Comparison of ENCODE assay signal across 1 cellular context in the genomic region with DNA sequence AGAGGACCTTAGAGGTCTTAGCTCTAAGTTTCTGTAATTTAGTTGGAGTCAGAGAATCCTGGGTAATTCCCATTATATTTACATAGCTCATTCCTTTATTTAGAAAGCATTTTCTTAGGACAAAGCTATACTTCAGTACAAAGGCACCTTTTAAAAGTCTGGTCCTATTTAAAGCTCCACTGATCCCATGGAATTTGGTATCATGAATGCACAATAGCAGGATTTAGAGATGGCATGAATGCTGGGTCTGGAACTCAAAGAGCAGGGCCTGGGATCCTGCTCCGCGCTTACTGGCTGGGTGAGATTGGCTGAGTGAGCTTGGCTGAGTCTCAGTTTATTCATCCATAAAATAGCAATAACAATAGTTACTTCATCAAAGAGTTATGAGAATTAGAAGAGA.
TF ChIP-seq lines count a peak whose summit lies in the region.

No MANE protein-coding gene starts in this region.

TF ChIP-seq in HepG2, 621 proteins besides CTCF, POLR2A, EP300 and RAD21:
- peak; percentile 11; the same call in 1 of the 2 replicates for TF ChIP-seq SOX5 (CRISPR knock-in tag; IDR thresholded peaks at IDR 0.05; ENCODE audit: borderline replicate concordance)
- TF ChIP-seq SOX13 (IDR thresholded peaks at IDR 0.05): no peak
- peak in 1 of 2 experiments; percentile 59; a peak in 2 of 4 replicates for TF ChIP-seq SOX13 (CRISPR knock-in tag; conservative IDR thresholded peaks at IDR 0.05 in 1 of 2, IDR thresholded peaks at IDR 0.05 in 1 of 2)
- peak; percentile 36 for TF ChIP-seq PRPF4 (IDR thresholded peaks at IDR 0.05; ENCODE audit: low read depth, low read length, poor library complexity, severe bottlenecking)
- TF ChIP-seq PRDM15 (CRISPR knock-in tag; IDR thresholded peaks at IDR 0.05): peak; percentile 72; the same call in 1 of the 2 replicates
- TF ChIP-seq TAF1 (CRISPR knock-in tag; IDR thresholded peaks at IDR 0.05): no peak
- TF ChIP-seq, protein P1, sequence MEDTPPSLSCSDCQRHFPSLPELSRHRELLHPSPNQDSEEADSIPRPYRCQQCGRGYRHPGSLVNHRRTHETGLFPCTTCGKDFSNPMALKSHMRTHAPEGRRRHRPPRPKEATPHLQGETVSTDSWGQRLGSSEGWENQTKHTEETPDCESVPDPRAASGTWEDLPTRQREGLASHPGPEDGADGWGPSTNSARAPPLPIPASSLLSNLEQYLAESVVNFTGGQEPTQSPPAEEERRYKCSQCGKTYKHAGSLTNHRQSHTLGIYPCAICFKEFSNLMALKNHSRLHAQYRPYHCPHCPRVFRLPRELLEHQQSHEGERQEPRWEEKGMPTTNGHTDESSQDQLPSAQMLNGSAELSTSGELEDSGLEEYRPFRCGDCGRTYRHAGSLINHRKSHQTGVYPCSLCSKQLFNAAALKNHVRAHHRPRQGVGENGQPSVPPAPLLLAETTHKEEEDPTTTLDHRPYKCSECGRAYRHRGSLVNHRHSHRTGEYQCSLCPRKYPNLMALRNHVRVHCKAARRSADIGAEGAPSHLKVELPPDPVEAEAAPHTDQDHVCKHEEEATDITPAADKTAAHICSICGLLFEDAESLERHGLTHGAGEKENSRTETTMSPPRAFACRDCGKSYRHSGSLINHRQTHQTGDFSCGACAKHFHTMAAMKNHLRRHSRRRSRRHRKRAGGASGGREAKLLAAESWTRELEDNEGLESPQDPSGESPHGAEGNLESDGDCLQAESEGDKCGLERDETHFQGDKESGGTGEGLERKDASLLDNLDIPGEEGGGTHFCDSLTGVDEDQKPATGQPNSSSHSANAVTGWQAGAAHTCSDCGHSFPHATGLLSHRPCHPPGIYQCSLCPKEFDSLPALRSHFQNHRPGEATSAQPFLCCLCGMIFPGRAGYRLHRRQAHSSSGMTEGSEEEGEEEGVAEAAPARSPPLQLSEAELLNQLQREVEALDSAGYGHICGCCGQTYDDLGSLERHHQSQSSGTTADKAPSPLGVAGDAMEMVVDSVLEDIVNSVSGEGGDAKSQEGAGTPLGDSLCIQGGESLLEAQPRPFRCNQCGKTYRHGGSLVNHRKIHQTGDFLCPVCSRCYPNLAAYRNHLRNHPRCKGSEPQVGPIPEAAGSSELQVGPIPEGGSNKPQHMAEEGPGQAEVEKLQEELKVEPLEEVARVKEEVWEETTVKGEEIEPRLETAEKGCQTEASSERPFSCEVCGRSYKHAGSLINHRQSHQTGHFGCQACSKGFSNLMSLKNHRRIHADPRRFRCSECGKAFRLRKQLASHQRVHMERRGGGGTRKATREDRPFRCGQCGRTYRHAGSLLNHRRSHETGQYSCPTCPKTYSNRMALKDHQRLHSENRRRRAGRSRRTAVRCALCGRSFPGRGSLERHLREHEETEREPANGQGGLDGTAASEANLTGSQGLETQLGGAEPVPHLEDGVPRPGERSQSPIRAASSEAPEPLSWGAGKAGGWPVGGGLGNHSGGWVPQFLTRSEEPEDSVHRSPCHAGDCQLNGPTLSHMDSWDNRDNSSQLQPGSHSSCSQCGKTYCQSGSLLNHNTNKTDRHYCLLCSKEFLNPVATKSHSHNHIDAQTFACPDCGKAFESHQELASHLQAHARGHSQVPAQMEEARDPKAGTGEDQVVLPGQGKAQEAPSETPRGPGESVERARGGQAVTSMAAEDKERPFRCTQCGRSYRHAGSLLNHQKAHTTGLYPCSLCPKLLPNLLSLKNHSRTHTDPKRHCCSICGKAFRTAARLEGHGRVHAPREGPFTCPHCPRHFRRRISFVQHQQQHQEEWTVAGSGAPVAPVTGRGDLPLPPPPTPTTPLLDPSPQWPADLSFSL (CRISPR knock-in tag; IDR thresholded peaks at IDR 0.05): no peak
- peak; percentile 68; the same call in 1 of the 2 replicates for TF ChIP-seq ZNF629 (CRISPR knock-in tag; conservative IDR thresholded peaks at IDR 0.05)
TF ChIP-seq in HepG2: peak in this region for 5.
